18 cellular contexts compared by ENCODE assay signal in the genomic region with DNA sequence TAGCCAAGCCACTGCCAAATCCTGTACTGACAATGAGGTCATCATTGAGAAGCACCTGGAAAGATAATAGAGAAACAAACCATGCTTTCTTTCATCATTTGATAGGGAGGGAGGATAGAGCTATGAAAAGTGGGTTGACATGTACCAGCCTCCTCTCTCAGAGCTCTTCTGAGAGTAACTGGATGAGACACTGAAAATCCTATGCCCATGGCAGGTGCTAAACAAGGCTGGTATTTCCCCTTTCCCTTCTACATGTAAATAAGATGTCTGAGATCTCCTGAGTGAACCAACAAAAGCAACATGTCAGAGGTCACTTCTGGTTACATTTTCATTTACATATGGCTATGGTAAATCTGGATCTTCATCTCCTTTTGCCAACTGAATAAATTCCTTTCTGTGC. TPM values are rescaled to one million over a fixed set of nuclear protein-coding genes. Genes with fewer than 3 reads are reported as not detected.
A peak's percentile ranks its signal among the peaks of the same experiment; 100 is the strongest.
DNase-seq lines count a peak whose midpoint lies in the region; ATAC-seq and TF ChIP-seq lines count a peak whose summit lies in the region.
"Had no signal": no experiment of that assay in that cellular context is flagged by ENCODE, and none has a peak within 500 bp of the region (broad histone marks: within the 10 kb centered on the region; RNA-seq: fewer than 3 reads in every experiment).

No MANE protein-coding gene starts in this region.

- H3K9ac ChIP-seq in OCI-LY3 (ENCODE audit: low read length): peak overlapping the region; percentile 13; the same call in 1 of the 2 replicates
- H3K9ac ChIP-seq: BLaER1 treated with 17β-estradiol and CSF1 and Interleukin-3, amounts not matched to agents 10 nM and 100 nM had no signal

- H3K27me3 ChIP-seq in OCI-LY3 (ENCODE audit: low read depth, low read length): no peaks in the 10 kb centered on the region
- H3K27me3 ChIP-seq: BLaER1 treated with 17β-estradiol and CSF1 and Interleukin-3, amounts not matched to agents 10 nM and 100 nM had no signal

- no peaks in the 10 kb centered on the region for H3K79me2 ChIP-seq in OCI-LY3 (ENCODE audit: low read length)

- CTCF ChIA-PET in activated CD8-positive, alpha-beta T cell treated with anti-CD3 and anti-CD28 coated beads for 36 hours (lab: Charles Lee): interaction anchor here (2.4 kb wide), 1 partner anchor 9 kb away, joined by 10 read pairs; no protein-coding TSS in a partner anchor
- CTCF ChIA-PET in activated CD8-positive, alpha-beta T cell treated with anti-CD3 and anti-CD28 coated beads, Interleukin-2, amount 10 ng/mL, durations not matched to agents 7 days and 5 days (lab: Charles Lee): interaction anchor here (0.8 to 1.0 kb wide), 2 partner anchors 10 to 149 kb away, joined by 3 to 4 read pairs; no protein-coding TSS in a partner anchor

- H3K9me3 ChIP-seq in OCI-LY3 (ENCODE audit: insufficient read depth, low read length): no peaks in the 10 kb centered on the region
- H3K9me3 ChIP-seq: BLaER1 treated with 17β-estradiol and CSF1 and Interleukin-3, amounts not matched to agents 10 nM and 100 nM had no signal

- peak overlapping the region; percentile 24 for H3K4me3 ChIP-seq in OCI-LY3 (ENCODE audit: low read length)
- H3K4me3 ChIP-seq: BLaER1 treated with 17β-estradiol and CSF1 and Interleukin-3, amounts not matched to agents 10 nM and 100 nM; PC-9 had no signal

- no peaks in the 10 kb centered on the region for H3K27me3 Mint-ChIP-seq in activated CD8-positive, alpha-beta T cell treated with anti-CD3 and anti-CD28 coated beads for 36 hours
- peaks cover 5% of the 10 kb centered on the region for H3K27me3 Mint-ChIP-seq in activated CD8-positive, alpha-beta T cell treated with anti-CD3 and anti-CD28 coated beads, Interleukin-2, amount 10 ng/mL, durations not matched to agents 7 days and 5 days (ENCODE audit: low read depth)
- H3K27me3 Mint-ChIP-seq in memory B cell: no peaks in the 10 kb centered on the region

- no peaks in the 10 kb centered on the region for H3K9me3 Mint-ChIP-seq in activated CD8-positive, alpha-beta T cell treated with anti-CD3 and anti-CD28 coated beads for 36 hours
- H3K9me3 Mint-ChIP-seq in activated CD8-positive, alpha-beta T cell treated with anti-CD3 and anti-CD28 coated beads, Interleukin-2, amount 10 ng/mL, durations not matched to agents 7 days and 5 days (ENCODE audit: insufficient read depth): no peaks in the 10 kb centered on the region
- H3K9me3 Mint-ChIP-seq in memory B cell: no peaks in the 10 kb centered on the region

- peak; percentile 30 for ATAC-seq in activated CD8-positive, alpha-beta T cell treated with anti-CD3 and anti-CD28 coated beads for 36 hours
- ATAC-seq in activated CD8-positive, alpha-beta T cell treated with anti-CD3 and anti-CD28 coated beads, Interleukin-2, amount 10 ng/mL, durations not matched to agents 7 days and 5 days: no peak
- ATAC-seq in HG02798 (IDR thresholded peaks at IDR 0.05; ENCODE audit: poor library complexity, unreplicated experiment): peak; percentile 53
- peak; percentile 59 for ATAC-seq in memory B cell (ENCODE audit: low read depth)

- intact Hi-C loops in activated CD8-positive, alpha-beta T cell treated with anti-CD3 and anti-CD28 coated beads for 36 hours (cut with micrococcal nuclease): no loop called here

- peaks cover 23% of the 10 kb centered on the region for H3K4me1 Mint-ChIP-seq in activated CD8-positive, alpha-beta T cell treated with anti-CD3 and anti-CD28 coated beads for 36 hours (ENCODE audit: low read depth)
- peaks cover 17% of the 10 kb centered on the region for H3K4me1 Mint-ChIP-seq in activated CD8-positive, alpha-beta T cell treated with anti-CD3 and anti-CD28 coated beads, Interleukin-2, amount 10 ng/mL, durations not matched to agents 7 days and 5 days (ENCODE audit: low read depth)
- peaks cover 8% of the 10 kb centered on the region for H3K4me1 Mint-ChIP-seq in memory B cell

- H3K36me3 ChIP-seq in OCI-LY3 (replicated peaks; ENCODE audit: low read depth, low read length): no peaks in the 10 kb centered on the region
- H3K36me3 ChIP-seq: BLaER1 treated with 17β-estradiol and CSF1 and Interleukin-3, amounts not matched to agents 10 nM and 100 nM had no signal

- no peak for DNase-seq in activated CD8-positive, alpha-beta T cell treated with anti-CD3 and anti-CD28 coated beads for 36 hours
- DNase-seq in activated CD8-positive, alpha-beta T cell treated with anti-CD3 and anti-CD28 coated beads, Interleukin-2, amount 10 ng/mL, durations not matched to agents 7 days and 5 days: no peak
- no peak for DNase-seq in memory B cell (ENCODE audit: low spot score in 2 of 2)
- DNase-seq in inferior parietal cortex (ENCODE audit: extremely low spot score): no peak
- no peak for DNase-seq in dedifferentiated amniotic fluid mesenchymal stem cell (ENCODE audit: extremely low spot score)
- no peak for DNase-seq in HT-29 (ENCODE audit: low spot score)
- DNase-seq: GF-D8, KG1, NCI-H1092, NCI-H146, NCI-H2107, NCI-H446, NCI-H69, PC-9, SW 1271 had no signal

- peak overlapping the region; percentile 54 for H3K27ac ChIP-seq in OCI-LY3 (ENCODE audit: low read length)
- H3K27ac ChIP-seq: BLaER1 treated with 17β-estradiol and CSF1 and Interleukin-3, amounts not matched to agents 10 nM and 100 nM; PC-9 had no signal

- H3K4me1 ChIP-seq in OCI-LY3 (ENCODE audit: low read length): peaks cover 37% of the 10 kb centered on the region

- peak overlapping the region; percentile 63 for H3K4me2 ChIP-seq in OCI-LY3 (ENCODE audit: low read length)
- H3K4me2 ChIP-seq: BLaER1 treated with 17β-estradiol and CSF1 and Interleukin-3, amounts not matched to agents 10 nM and 100 nM; PC-9 had no signal

- POLR2A ChIA-PET in activated CD8-positive, alpha-beta T cell treated with anti-CD3 and anti-CD28 coated beads for 36 hours (lab: Charles Lee): interaction anchor here (0.5 kb wide), 1 partner anchor 174 kb away, joined by 4 read pairs; no protein-coding TSS in a partner anchor
- POLR2A ChIA-PET in activated CD8-positive, alpha-beta T cell treated with anti-CD3 and anti-CD28 coated beads, Interleukin-2, amount 10 ng/mL, durations not matched to agents 7 days and 5 days (lab: Charles Lee): no interaction called here

- H3K4me3 Mint-ChIP-seq in activated CD8-positive, alpha-beta T cell treated with anti-CD3 and anti-CD28 coated beads for 36 hours: no peak overlapping the region
- H3K4me3 Mint-ChIP-seq in activated CD8-positive, alpha-beta T cell treated with anti-CD3 and anti-CD28 coated beads, Interleukin-2, amount 10 ng/mL, durations not matched to agents 7 days and 5 days: no peak overlapping the region
- no peak overlapping the region for H3K4me3 Mint-ChIP-seq in memory B cell

- H3K27ac Mint-ChIP-seq in activated CD8-positive, alpha-beta T cell treated with anti-CD3 and anti-CD28 coated beads for 36 hours: no peak overlapping the region
- no peak overlapping the region for H3K27ac Mint-ChIP-seq in activated CD8-positive, alpha-beta T cell treated with anti-CD3 and anti-CD28 coated beads, Interleukin-2, amount 10 ng/mL, durations not matched to agents 7 days and 5 days
- no peak overlapping the region for H3K27ac Mint-ChIP-seq in memory B cell

- H2AFZ ChIP-seq in OCI-LY3 (ENCODE audit: low read depth, low read length): no peak overlapping the region
- H2AFZ ChIP-seq: PC-9 had no signal

- no peaks in the 10 kb centered on the region for H3K36me3 Mint-ChIP-seq in activated CD8-positive, alpha-beta T cell treated with anti-CD3 and anti-CD28 coated beads for 36 hours (ENCODE audit: low read depth)
- H3K36me3 Mint-ChIP-seq in activated CD8-positive, alpha-beta T cell treated with anti-CD3 and anti-CD28 coated beads, Interleukin-2, amount 10 ng/mL, durations not matched to agents 7 days and 5 days (ENCODE audit: low read depth): no peaks in the 10 kb centered on the region
- H3K36me3 Mint-ChIP-seq in memory B cell: peaks cover 7% of the 10 kb centered on the region

- H4K20me1 ChIP-seq in OCI-LY3 (ENCODE audit: insufficient read depth, low read length): no peaks in the 10 kb centered on the region
- H4K20me1 ChIP-seq: BLaER1 treated with 17β-estradiol and CSF1 and Interleukin-3, amounts not matched to agents 10 nM and 100 nM had no signal

- no peak for TF ChIP-seq CTCF in activated CD8-positive, alpha-beta T cell treated with anti-CD3 and anti-CD28 coated beads for 36 hours (IDR thresholded peaks at IDR 0.05)
- no peak for TF ChIP-seq CTCF in OCI-LY3 (IDR thresholded peaks at IDR 0.05; ENCODE audit: low read depth, low read length)

RNA-seq across cellular contexts. Expression of a gene that starts 45.3 kb away (rescaled TPM):
- 100 to 1,000 TPM; 147 to 150 TPM for total RNA-seq in activated CD8-positive, alpha-beta T cell treated with anti-CD3 and anti-CD28 coated beads for 36 hours
- total RNA-seq in activated CD8-positive, alpha-beta T cell treated with anti-CD3 and anti-CD28 coated beads, Interleukin-2, amount 10 ng/mL, durations not matched to agents 7 days and 5 days: 10 to 100 TPM; 51.6 to 52.9 TPM
- total RNA-seq in HT-29 (2014; rRNA removed; shearing (Covaris generic)): 0.41 and 0.73 TPM in 2 replicates

Comparison
In these comparisons a context has a peak if more than half of its experiments do, and no peak if none do; other contexts are left out.
1. RNA of a gene that starts 45.3 kb away (total RNA-seq): 147 to 150 TPM in activated CD8-positive, alpha-beta T cell treated with anti-CD3 and anti-CD28 coated beads for 36 hours and 51.6 to 52.9 TPM in activated CD8-positive, alpha-beta T cell treated with anti-CD3 and anti-CD28 coated beads, Interleukin-2, amount 10 ng/mL, durations not matched to agents 7 days and 5 days; 0.41 to 0.73 TPM in HT-29; every median in the first group is over 10 times any median in the second.